Comparison of ENCODE assay signal across 1 cellular context in the genomic region with DNA sequence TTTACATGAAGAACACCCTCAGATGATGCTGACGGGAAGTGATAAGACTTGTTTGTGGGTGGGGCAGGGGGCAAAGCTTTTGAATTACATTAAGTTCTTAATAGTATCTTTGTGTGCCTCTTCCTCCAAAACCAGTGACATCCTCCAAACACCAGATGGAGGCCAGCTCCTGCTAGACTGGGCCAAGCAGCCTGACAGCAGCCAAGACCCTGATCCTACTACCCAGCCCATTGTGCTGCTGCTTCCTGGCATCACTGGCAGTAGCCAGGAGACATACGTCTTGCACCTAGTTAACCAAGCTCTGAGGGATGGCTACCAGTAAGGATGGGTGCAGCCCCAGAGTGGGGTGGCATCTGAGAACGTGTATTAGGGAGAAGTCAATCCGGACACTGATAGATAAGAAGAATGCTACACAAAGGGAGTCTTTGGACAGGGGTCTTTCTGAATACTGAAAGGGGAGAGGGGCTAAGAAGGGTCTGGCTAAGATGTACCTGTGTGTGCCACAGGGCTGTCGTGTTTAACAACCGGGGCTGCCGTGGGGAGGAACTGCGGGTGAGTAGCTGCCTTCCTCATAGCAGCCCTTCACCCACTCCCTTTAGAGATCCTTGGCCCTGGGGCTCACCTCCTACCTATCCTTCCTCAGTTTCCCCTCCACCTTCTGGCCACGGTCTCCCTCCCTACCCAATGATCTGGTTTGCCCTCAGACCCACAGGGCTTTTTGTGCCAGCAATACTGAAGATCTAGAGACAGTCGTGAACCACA.
A peak's percentile ranks its signal among the peaks of the same experiment; 100 is the strongest.
TF ChIP-seq lines count a peak whose summit lies in the region.

No MANE protein-coding gene starts in this region.

TF ChIP-seq in GM12878, 131 proteins besides CTCF, POLR2A, EP300 and RAD21:
- TF ChIP-seq, protein P1, sequence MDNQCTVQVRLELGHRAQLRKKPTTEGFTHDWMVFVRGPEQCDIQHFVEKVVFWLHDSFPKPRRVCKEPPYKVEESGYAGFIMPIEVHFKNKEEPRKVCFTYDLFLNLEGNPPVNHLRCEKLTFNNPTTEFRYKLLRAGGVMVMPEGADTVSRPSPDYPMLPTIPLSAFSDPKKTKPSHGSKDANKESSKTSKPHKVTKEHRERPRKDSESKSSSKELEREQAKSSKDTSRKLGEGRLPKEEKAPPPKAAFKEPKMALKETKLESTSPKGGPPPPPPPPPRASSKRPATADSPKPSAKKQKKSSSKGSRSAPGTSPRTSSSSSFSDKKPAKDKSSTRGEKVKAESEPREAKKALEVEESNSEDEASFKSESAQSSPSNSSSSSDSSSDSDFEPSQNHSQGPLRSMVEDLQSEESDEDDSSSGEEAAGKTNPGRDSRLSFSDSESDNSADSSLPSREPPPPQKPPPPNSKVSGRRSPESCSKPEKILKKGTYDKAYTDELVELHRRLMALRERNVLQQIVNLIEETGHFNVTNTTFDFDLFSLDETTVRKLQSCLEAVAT (IDR thresholded peaks at IDR 0.05) = no peak
- TF ChIP-seq, protein P2, sequence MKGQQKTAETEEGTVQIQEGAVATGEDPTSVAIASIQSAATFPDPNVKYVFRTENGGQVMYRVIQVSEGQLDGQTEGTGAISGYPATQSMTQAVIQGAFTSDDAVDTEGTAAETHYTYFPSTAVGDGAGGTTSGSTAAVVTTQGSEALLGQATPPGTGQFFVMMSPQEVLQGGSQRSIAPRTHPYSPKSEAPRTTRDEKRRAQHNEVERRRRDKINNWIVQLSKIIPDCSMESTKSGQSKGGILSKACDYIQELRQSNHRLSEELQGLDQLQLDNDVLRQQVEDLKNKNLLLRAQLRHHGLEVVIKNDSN (IDR thresholded peaks at IDR 0.05; ENCODE audit: borderline replicate concordance, extremely low read length, insufficient read depth, low read depth, low read length) = no peak
- TF ChIP-seq FOXK2 (IDR thresholded peaks at IDR 0.05) = no peak
- TF ChIP-seq ZNF207 (IDR thresholded peaks at IDR 0.05; ENCODE audit: borderline replicate concordance) = no peak
- no peak for TF ChIP-seq TCF12 (IDR thresholded peaks at IDR 0.05; ENCODE audit: low read depth, low read length)
- TF ChIP-seq SMAD5 (IDR thresholded peaks at IDR 0.05; ENCODE audit: low read depth) = peak; percentile 40; the same call in 1 of the 2 replicates
- TF ChIP-seq BACH1 (IDR thresholded peaks at IDR 0.05; ENCODE audit: borderline replicate concordance) = no peak
